Comparison of ENCODE assay signal across 27 cellular contexts in the genomic region with DNA sequence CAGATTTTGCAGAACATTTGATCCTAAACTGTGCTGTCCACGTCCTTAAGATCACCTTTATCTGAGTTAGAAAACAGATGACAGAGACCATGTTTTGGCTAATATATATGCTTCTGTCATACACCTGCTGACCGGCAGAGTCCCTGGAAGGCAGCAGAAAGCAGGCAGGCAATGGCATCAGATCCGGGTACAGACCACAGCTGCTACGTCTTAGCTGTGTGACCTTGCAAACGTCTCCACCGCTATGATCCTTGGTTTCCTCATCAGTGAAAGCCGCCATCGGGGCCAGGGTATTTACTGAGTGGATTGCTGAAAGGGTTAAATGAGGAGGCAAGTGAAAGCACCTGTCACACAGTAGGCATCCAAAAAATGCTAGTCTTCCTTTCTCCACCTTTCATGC.
DNase-seq lines count a peak whose midpoint lies in the region; ATAC-seq and TF ChIP-seq lines count a peak whose summit lies in the region.
"Had no signal": no experiment of that assay in that cellular context is flagged by ENCODE, and none has a peak within 500 bp of the region (broad histone marks: within the 10 kb centered on the region; RNA-seq: fewer than 3 reads in every experiment).

No MANE protein-coding gene starts in this region.

- H3K4me3 Mint-ChIP-seq in activated T-cell treated with anti-CD3 and anti-CD28 coated beads, Interleukin-2, amount 50 U/mL, for 4 hours: no peak overlapping the region
- H3K4me3 Mint-ChIP-seq: activated T-helper 1 cell treated with anti-CD3 and anti-CD28 coated beads, Interleukin-12 subunit alpha, Interleukin-12 subunit beta, Interleukin-2, Interleukin-4 antibody, amounts not matched to agents 30 ng/mL and 10 ng/mL and 1 ng/mL, durations not matched to agents 14 hours and 24 hours and 36 hours; natural killer cell treated with Interleukin-12 subunit alpha and Interleukin-12 subunit beta and Interleukin-15 and Interleukin-18, amount 100 ng/mL, for 72 hours; T-cell had no signal

- no peaks in the 10 kb centered on the region for H3K9me3 Mint-ChIP-seq in activated T-cell treated with anti-CD3 and anti-CD28 coated beads, Interleukin-2, amount 50 U/mL, for 4 hours
- H3K9me3 Mint-ChIP-seq: activated T-helper 1 cell treated with anti-CD3 and anti-CD28 coated beads, Interleukin-12 subunit alpha, Interleukin-12 subunit beta, Interleukin-2, Interleukin-4 antibody, amounts not matched to agents 30 ng/mL and 10 ng/mL and 1 ng/mL, durations not matched to agents 14 hours and 24 hours and 36 hours; natural killer cell treated with Interleukin-12 subunit alpha and Interleukin-12 subunit beta and Interleukin-15 and Interleukin-18, amount 100 ng/mL, for 72 hours; T-cell had no signal

- peaks cover 6% of the 10 kb centered on the region for H3K27me3 Mint-ChIP-seq in activated T-cell treated with anti-CD3 and anti-CD28 coated beads, Interleukin-2, amount 50 U/mL, for 4 hours (ENCODE audit: low read depth)
- H3K27me3 Mint-ChIP-seq: natural killer cell treated with Interleukin-12 subunit alpha and Interleukin-12 subunit beta and Interleukin-15 and Interleukin-18, amount 100 ng/mL, for 72 hours had no signal

- H3K36me3 ChIP-seq in gastrocnemius medialis: no peaks in the 10 kb centered on the region
- H3K36me3 ChIP-seq: breast epithelium, suprapubic skin had no signal

- H3K4me1 ChIP-seq in gastrocnemius medialis: peaks cover 48 to 49% of the 10 kb centered on the region in 2 donors
- H3K4me1 ChIP-seq: breast epithelium had no signal

- TF ChIP-seq POLR2A in gastrocnemius medialis (IDR thresholded peaks at IDR 0.05): no peak

- no peaks in the 10 kb centered on the region for H3K27me3 ChIP-seq in layer of hippocampus (ENCODE audit: control insufficient read depth, insufficient read depth, low read length)
- no peaks in the 10 kb centered on the region for H3K27me3 ChIP-seq in gastrocnemius medialis
- H3K27me3 ChIP-seq: breast epithelium, left lung, suprapubic skin had no signal

- H3K4me1 Mint-ChIP-seq in activated T-cell treated with anti-CD3 and anti-CD28 coated beads, Interleukin-2, amount 50 U/mL, for 4 hours (ENCODE audit: low read depth): no peaks in the 10 kb centered on the region
- H3K4me1 Mint-ChIP-seq: T-cell had no signal

- intact Hi-C loops in gastrocnemius medialis (cut with DNase I; ENCODE audit: low total_unique reads): no loop called here

- no peak for TF ChIP-seq CTCF in gastrocnemius medialis (IDR thresholded peaks at IDR 0.05 in 4 of 5, conservative IDR thresholded peaks at IDR 0.05 in 1 of 5)

- no peak overlapping the region for H3K4me3 ChIP-seq in gastrocnemius medialis
- H3K4me3 ChIP-seq: breast epithelium, GM12878, left lung, suprapubic skin had no signal

- H3K9me3 ChIP-seq in gastrocnemius medialis: no peaks in the 10 kb centered on the region
- H3K9me3 ChIP-seq: breast epithelium, left lung, suprapubic skin had no signal

- in situ Hi-C loops in G401 (cut with HindIII; ENCODE audit: low sequenced_read_pairs) (no loop called here), gastrocnemius medialis (cut with MboI; ENCODE audit: low sequenced_read_pairs in 4 of 4) (loop anchor here in 1 of 4 donors (5.0 kb wide), 1 partner anchor 43 kb away; no protein-coding TSS in a partner anchor)

- DNase-seq in G401 (ENCODE audit: low spot score) (peak; percentile 64), NCI-H524 treated with DMSO at 0.1 percent for 48 hours (lab: John Stamatoyannopoulos, UW) (peak; percentile 81), gastrocnemius medialis (no peak), NCI-H774 (lab: John Stamatoyannopoulos, UW) (no peak)
- DNase-seq in activated T-cell treated with anti-CD3 and anti-CD28 coated beads, Interleukin-2, amount 50 U/mL, for 4 hours: no peak
- DNase-seq: activated CD4-positive, alpha-beta T cell treated with anti-CD3 and anti-CD28 coated beads, Interleukin-2, amount 50 U/mL, for 4 hours; activated CD4-positive, CD25-positive, alpha-beta regulatory T cell; activated naive CD4-positive, alpha-beta T cell treated with anti-CD3 and anti-CD28 coated beads, Interleukin-2, amount 50 U/mL, for 16 hours; amniotic stem cell; effector CD8-positive, alpha-beta T cell; hippocampal formation; left lung; NCI-H1436; SIG-M5; stimulated activated CD4-positive, alpha-beta T cell treated with anti-CD3 and anti-CD28 coated beads, Interleukin-2, amount 100 ng/mL, for 48 hours; T-cell had no signal

- H3K27ac ChIP-seq in layer of hippocampus (ENCODE audit: low read depth, low read length) (peak overlapping the region; percentile 23), gastrocnemius medialis (peak overlapping the region; percentile 45 to 86 (median 78))
- H3K27ac ChIP-seq: C4-2B, epithelial cell of prostate, KMS-11, suprapubic skin had no signal

- ATAC-seq in gastrocnemius medialis (no peak), HG02623 (IDR thresholded peaks at IDR 0.05; ENCODE audit: unreplicated experiment) (no peak), HG03025 (IDR thresholded peaks at IDR 0.05; ENCODE audit: low FRiP score, unreplicated experiment) (no peak)
- ATAC-seq in activated T-cell treated with anti-CD3 and anti-CD28 coated beads, Interleukin-2, amount 50 U/mL, for 4 hours: no peak
- ATAC-seq: GM12878; left lung; natural killer cell treated with Interleukin-12 subunit alpha and Interleukin-12 subunit beta and Interleukin-15 and Interleukin-18, amount 100 ng/mL, for 72 hours; T-cell had no signal

- H3K36me3 Mint-ChIP-seq in activated T-cell treated with anti-CD3 and anti-CD28 coated beads, Interleukin-2, amount 50 U/mL, for 4 hours (ENCODE audit: insufficient read depth): no peaks in the 10 kb centered on the region
- H3K36me3 Mint-ChIP-seq: natural killer cell treated with Interleukin-12 subunit alpha and Interleukin-12 subunit beta and Interleukin-15 and Interleukin-18, amount 100 ng/mL, for 72 hours; T-cell had no signal

Comparison
In these comparisons a context has a peak if more than half of its experiments do, and no peak if none do; other contexts are left out.
1. DNase-seq: peak in G401 (single experiment) and NCI-H524 treated with DMSO at 0.1 percent for 48 hours (single experiment); none in gastrocnemius medialis (0 of 2), NCI-H774 (single experiment) and activated T-cell treated with anti-CD3 and anti-CD28 coated beads, Interleukin-2, amount 50 U/mL, for 4 hours (single experiment).